9 cellular contexts compared by ENCODE assay signal in the genomic region with DNA sequence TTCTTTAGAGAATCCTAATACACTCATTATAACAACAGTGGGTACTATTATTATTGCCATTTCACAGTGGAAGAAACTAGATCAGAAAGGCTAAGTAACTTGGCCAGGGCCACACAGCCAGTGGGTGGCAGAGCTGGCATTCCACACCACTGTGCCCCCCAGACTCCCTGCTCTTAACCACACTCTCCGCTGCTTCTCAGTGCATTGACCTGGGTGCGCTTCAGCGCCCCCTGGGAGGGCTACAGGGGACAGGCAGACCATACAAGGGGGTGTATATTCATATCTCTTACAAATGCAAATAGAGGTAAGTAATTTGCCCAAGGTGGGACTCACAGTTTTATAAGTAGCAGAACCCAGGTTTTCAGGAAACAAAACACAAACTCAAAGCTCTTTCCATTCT.
DNase-seq lines count a peak whose midpoint lies in the region; ATAC-seq, FAIRE-seq and TF ChIP-seq lines count a peak whose summit lies in the region.
"Had no signal": no experiment of that assay in that cellular context is flagged by ENCODE, and none has a peak within 500 bp of the region (broad histone marks: within the 10 kb centered on the region; RNA-seq: fewer than 3 reads in every experiment).

No MANE protein-coding gene starts in this region.

- H3K4me1 ChIP-seq in HEK293 (ENCODE audit: control insufficient read depth, insufficient read depth, low read length) (no peaks in the 10 kb centered on the region), keratinocyte (ENCODE audit: control insufficient read depth, extremely low read depth, insufficient read depth, low read length) (no peaks in the 10 kb centered on the region)
- H3K4me1 ChIP-seq: colonic mucosa had no signal

- no peaks in the 10 kb centered on the region for H3K36me3 Mint-ChIP-seq in Calu3 (ENCODE audit: insufficient read depth, unreplicated experiment)

- no peak for ATAC-seq in GM19035 (IDR thresholded peaks at IDR 0.05; ENCODE audit: unreplicated experiment)

- H3K79me2 ChIP-seq in keratinocyte (ENCODE audit: control insufficient read depth, insufficient read depth, low read length), result no peaks in the 10 kb centered on the region

- H2AFZ ChIP-seq in keratinocyte (ENCODE audit: control insufficient read depth, low read length), result no peak overlapping the region

- dilution Hi-C loops in keratinocyte (cut with MboI; ENCODE audit: extremely low pct_ligation_motif_present, low sequenced_read_pairs), result no loop called here

- no peak overlapping the region for H3K4me3 ChIP-seq in HEK293 (ENCODE audit: low read depth, low read length)
- no peak overlapping the region for H3K4me3 ChIP-seq in keratinocyte (ENCODE audit: control insufficient read depth in 2 of 3, extremely low read depth in 1 of 3, insufficient read depth in 2 of 3, low read depth in 1 of 3, low read length in 3 of 3)
- H3K4me3 ChIP-seq in H7 (ENCODE audit: insufficient read depth, low read depth, low read length), result no peak overlapping the region
- H3K4me3 ChIP-seq: colonic mucosa had no signal

- no peak overlapping the region for H3K27ac Mint-ChIP-seq in Calu3 (ENCODE audit: unreplicated experiment)

- H4K20me1 ChIP-seq in keratinocyte (ENCODE audit: control insufficient read depth, extremely low read depth, insufficient read depth, low read length), result no peaks in the 10 kb centered on the region

- no peak for FAIRE-seq in keratinocyte (lab: Jason Lieb, UNC)

- POLR2A ChIA-PET in HEK293 (lab: Yijun Ruan, JAX), result no interaction called here

- H3K4me3 Mint-ChIP-seq in Calu3 (ENCODE audit: low read depth, unreplicated experiment), result no peak overlapping the region

- H3K9me3 Mint-ChIP-seq in Calu3 (ENCODE audit: low read depth, unreplicated experiment), result no peaks in the 10 kb centered on the region

- H3K9me1 ChIP-seq in keratinocyte (ENCODE audit: control insufficient read depth, extremely low read depth, insufficient read depth, low read length), result no peaks in the 10 kb centered on the region

- BruUV-seq in Calu3 (replicated peaks; lab: Mats Ljungman, UMichigan), result no TSS peak

- intact Hi-C loops in Calu3 (cut with micrococcal nuclease; ENCODE audit: unreplicated experiment), result no loop called here

- H3K27me3 Mint-ChIP-seq in Calu3 (ENCODE audit: unreplicated experiment), result peaks cover 7% of the 10 kb centered on the region

- no peak for DNase-seq in Calu3
- no peak for DNase-seq in keratinocyte (ENCODE audit: low read depth, low spot score)
- no peak for DNase-seq in NOMO-1 treated with dmso at 0.1 percent for 144 hours (lab: John Stamatoyannopoulos, UW; ENCODE audit: unreplicated experiment)
- DNase-seq in H7, result no peak
- DNase-seq in activated CD4-positive, CD25-positive, alpha-beta regulatory T cell (lab: John Stamatoyannopoulos, UW), result no peak
- DNase-seq: colonic mucosa had no signal

- peaks cover 0 to 6% of the 10 kb centered on the region in 2 experiments; a peak in 2 of 3 replicates for H3K36me3 ChIP-seq in HEK293 (ENCODE audit: control insufficient read depth in 2 of 2, insufficient read depth in 1 of 2, low read length in 2 of 2)
- no peaks in the 10 kb centered on the region for H3K36me3 ChIP-seq in keratinocyte (ENCODE audit: control insufficient read depth in 2 of 2, extremely low read depth in 1 of 2, insufficient read depth in 2 of 2, low read length in 2 of 2)
- H3K36me3 ChIP-seq in H7 (replicated peaks; ENCODE audit: control insufficient read depth, insufficient read depth, low read length), result no peaks in the 10 kb centered on the region
- H3K36me3 ChIP-seq: colonic mucosa had no signal

- H3K27me3 ChIP-seq in keratinocyte (ENCODE audit: control insufficient read depth, extremely low read depth, insufficient read depth, low read length) (no peaks in the 10 kb centered on the region), H7 (ENCODE audit: control insufficient read depth, insufficient read depth, low read length) (no peaks in the 10 kb centered on the region)
- H3K27me3 ChIP-seq: colonic mucosa had no signal

- H3K9ac ChIP-seq in keratinocyte (ENCODE audit: control insufficient read depth, extremely low read depth, insufficient read depth, low read length), result no peak overlapping the region

- TF ChIP-seq CTCF in Calu3 (IDR thresholded peaks at IDR 0.05; ENCODE audit: unreplicated experiment) (peak; percentile 31), HEK293 (tag by site-specific recombination; IDR thresholded peaks at IDR 0.05) (no peak), VCaP (conservative IDR thresholded peaks at IDR 0.05) (0 out of 2 replicates have a peak, but pooled peaks have one; percentile 9), keratinocyte (optimal IDR thresholded peaks at IDR 0.05 in 1 of 3, IDR thresholded peaks at IDR 0.05 in 1 of 3, conservative IDR thresholded peaks at IDR 0.05 in 1 of 3; ENCODE audit: extremely low read depth in 1 of 3, insufficient read depth in 2 of 3, low read length in 3 of 3) (peak; percentile 5 to 41 (median 13))

- CTCF ChIA-PET in Calu3 (lab: Charles Lee), result no interaction called here
- CTCF ChIA-PET in HEK293 (lab: Yijun Ruan, JAX), result interaction anchor here (0.6 to 1.3 kb wide), 5 partner anchors 20 to 437 kb away, joined by 4 to 5 read pairs (median 4); no protein-coding TSS in a partner anchor

- H3K4me2 ChIP-seq in keratinocyte (ENCODE audit: control insufficient read depth, extremely low read depth, insufficient read depth, low read depth, low read length), result no peak overlapping the region

- no peaks in the 10 kb centered on the region for H3K4me1 Mint-ChIP-seq in Calu3 (ENCODE audit: low read depth, unreplicated experiment)

- H3K9me3 ChIP-seq in HEK293 (ENCODE audit: control insufficient read depth, insufficient read depth, low read depth, low read length) (no peaks in the 10 kb centered on the region), keratinocyte (ENCODE audit: control insufficient read depth, low read depth, low read length) (no peaks in the 10 kb centered on the region)
- H3K9me3 ChIP-seq: colonic mucosa had no signal

- H3K27ac ChIP-seq in HEK293 (ENCODE audit: extremely low read depth, low read depth, low read length), result no peak overlapping the region
- H3K27ac ChIP-seq in VCaP, result no peak overlapping the region
- H3K27ac ChIP-seq in keratinocyte (ENCODE audit: control insufficient read depth, insufficient read depth, low read length), result no peak overlapping the region
- H3K27ac ChIP-seq: colonic mucosa had no signal

TF ChIP-seq in HEK293, 187 proteins besides CTCF, POLR2A, EP300 and RAD21:
- TF ChIP-seq ZNF768 (tag by site-specific recombination; IDR thresholded peaks at IDR 0.05), result 0 out of 2 replicates have a peak, but pooled peaks have one; percentile 24
- no peak for TF ChIP-seq OVOL3 (tag by site-specific recombination; IDR thresholded peaks at IDR 0.05)
- no peak for TF ChIP-seq ZFP41 (tag by site-specific recombination; IDR thresholded peaks at IDR 0.05; ENCODE audit: borderline replicate concordance)
